15 cellular contexts compared by ENCODE assay signal in the genomic region with DNA sequence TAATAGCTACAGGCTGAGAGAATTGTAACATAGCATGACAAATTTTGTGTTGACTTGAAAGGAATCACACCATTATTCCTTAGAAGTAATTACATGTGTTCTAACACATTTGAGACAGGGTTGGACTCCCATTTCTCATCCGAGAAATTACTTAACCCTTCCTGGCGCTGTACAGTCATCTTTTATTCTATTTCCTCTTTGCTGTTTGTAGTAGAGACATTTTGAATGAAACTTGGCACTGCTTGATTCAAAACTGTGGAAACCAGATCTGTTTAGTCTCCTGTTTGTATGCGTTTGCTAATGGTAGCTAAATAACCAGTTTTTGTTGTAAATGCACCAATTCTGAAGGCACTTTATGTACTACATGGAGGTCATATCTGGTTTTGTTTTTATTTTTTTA.
DNase-seq lines count a peak whose midpoint lies in the region; ATAC-seq, FAIRE-seq and TF ChIP-seq lines count a peak whose summit lies in the region.
"Had no signal": no experiment of that assay in that cellular context is flagged by ENCODE, and none has a peak within 500 bp of the region (broad histone marks: within the 10 kb centered on the region; RNA-seq: fewer than 3 reads in every experiment).

No MANE protein-coding gene starts in this region.

- no peaks in the 10 kb centered on the region for H3K36me3 Mint-ChIP-seq in T-helper 17 cell (ENCODE audit: low read depth)
- H3K36me3 Mint-ChIP-seq in activated CD8-positive, alpha-beta T cell treated with anti-CD3 and anti-CD28 coated beads for 36 hours (ENCODE audit: low read depth): no peaks in the 10 kb centered on the region
- H3K36me3 Mint-ChIP-seq: CD8-positive, alpha-beta memory T cell had no signal

- no peak for DNase-seq in D721Med (ENCODE audit: insufficient read length, low spot score)
- DNase-seq in T-helper 17 cell: no peak
- DNase-seq in dermis microvascular lymphatic vessel endothelial cell (ENCODE audit: low read depth in 2 of 2): peak; percentile 67 to 86
- DNase-seq in pulmonary artery endothelial cell (ENCODE audit: low read depth, low spot score): peak; percentile 64
- no peak for DNase-seq in activated CD8-positive, alpha-beta T cell treated with anti-CD3 and anti-CD28 coated beads for 36 hours
- DNase-seq in small intestine: no peak
- no peak for DNase-seq in mucosa of descending colon
- DNase-seq: BE2C; Caco-2; CD8-positive, alpha-beta memory T cell; GM23248; IMR-90 had no signal

- H3K4me1 ChIP-seq in small intestine (ENCODE audit: control insufficient read depth in 2 of 2, insufficient read depth in 1 of 2, low read depth in 1 of 2, low read length in 1 of 2): no peaks in the 10 kb centered on the region
- no peaks in the 10 kb centered on the region for H3K4me1 ChIP-seq in mucosa of descending colon (ENCODE audit: low read depth)
- H3K4me1 ChIP-seq: BE2C, Caco-2 had no signal

- H3K4me3 Mint-ChIP-seq in T-helper 17 cell: no peak overlapping the region
- H3K4me3 Mint-ChIP-seq in activated CD8-positive, alpha-beta T cell treated with anti-CD3 and anti-CD28 coated beads for 36 hours: no peak overlapping the region
- H3K4me3 Mint-ChIP-seq: CD8-positive, alpha-beta memory T cell had no signal

- H3K9me3 Mint-ChIP-seq in activated CD8-positive, alpha-beta T cell treated with anti-CD3 and anti-CD28 coated beads for 36 hours: no peaks in the 10 kb centered on the region
- H3K9me3 Mint-ChIP-seq: CD8-positive, alpha-beta memory T cell had no signal

- FAIRE-seq in D721Med (lab: Jason Lieb, UNC): peak; percentile 99
- no peak for FAIRE-seq in small intestine (lab: Jason Lieb, UNC)
- FAIRE-seq: A549, GM18507, H54 had no signal

- peak overlapping the region; percentile 83 for H3K27ac Mint-ChIP-seq in T-helper 17 cell
- H3K27ac Mint-ChIP-seq in activated CD8-positive, alpha-beta T cell treated with anti-CD3 and anti-CD28 coated beads for 36 hours: no peak overlapping the region

- WGBS in small intestine, 3 donors: 90 to 97% (median 90%) methylated on average over 3 of the region's 3 CpGs

- H3K4me1 Mint-ChIP-seq in T-helper 17 cell: peaks cover 26% of the 10 kb centered on the region
- peaks cover 8% of the 10 kb centered on the region for H3K4me1 Mint-ChIP-seq in activated CD8-positive, alpha-beta T cell treated with anti-CD3 and anti-CD28 coated beads for 36 hours (ENCODE audit: low read depth)

- CTCF ChIA-PET in activated CD8-positive, alpha-beta T cell treated with anti-CD3 and anti-CD28 coated beads for 36 hours (lab: Charles Lee): interaction anchor here (0.7 to 2.0 kb wide), 2 partner anchors 367 kb away, joined by 3 to 5 read pairs; no protein-coding TSS in a partner anchor

- TF ChIP-seq CTCF in D721Med (IDR thresholded peaks at IDR 0.05; ENCODE audit: insufficient read depth, missing control alignments) (no peak), mucosa of descending colon (IDR thresholded peaks at IDR 0.05) (no peak)
- TF ChIP-seq CTCF in activated CD8-positive, alpha-beta T cell treated with anti-CD3 and anti-CD28 coated beads for 36 hours (IDR thresholded peaks at IDR 0.05): no peak

- intact Hi-C loops in activated CD8-positive, alpha-beta T cell treated with anti-CD3 and anti-CD28 coated beads for 36 hours (cut with micrococcal nuclease): no loop called here
- intact Hi-C loops in mucosa of descending colon (cut with DNase I, micrococcal nuclease): no loop called here

- no peaks in the 10 kb centered on the region for H3K27me3 ChIP-seq in small intestine (ENCODE audit: control insufficient read depth in 2 of 2, insufficient read depth in 2 of 2, low read length in 2 of 2)
- H3K27me3 ChIP-seq: BE2C had no signal

- H3K36me3 ChIP-seq in small intestine (ENCODE audit: control insufficient read depth in 2 of 2, insufficient read depth in 2 of 2, low read length in 2 of 2) (peaks cover 4 to 11% of the 10 kb centered on the region in 2 donors), mucosa of descending colon (ENCODE audit: low read depth) (no peaks in the 10 kb centered on the region)
- H3K36me3 ChIP-seq: BE2C had no signal

- POLR2A ChIA-PET in activated CD8-positive, alpha-beta T cell treated with anti-CD3 and anti-CD28 coated beads for 36 hours (lab: Charles Lee): no interaction called here

- no peak overlapping the region for H3K27ac ChIP-seq in small intestine (ENCODE audit: low read depth in 1 of 2, low read length in 1 of 2)
- H3K27ac ChIP-seq: A549, GM23248 had no signal

- no peaks in the 10 kb centered on the region for H3K9me3 ChIP-seq in T-helper 17 cell (ENCODE audit: control insufficient read depth, low read length, poor library complexity, severe bottlenecking)
- H3K9me3 ChIP-seq in small intestine (ENCODE audit: control insufficient read depth, low read depth): no peaks in the 10 kb centered on the region
- no peaks in the 10 kb centered on the region for H3K9me3 ChIP-seq in mucosa of descending colon
- H3K9me3 ChIP-seq: A549, BE2C, Caco-2 had no signal

- H3K4me3 ChIP-seq in small intestine (ENCODE audit: low read depth in 1 of 2, low read length in 2 of 2): no peak overlapping the region
- H3K4me3 ChIP-seq in mucosa of descending colon: no peak overlapping the region
- H3K4me3 ChIP-seq: A549, GM23248 had no signal

- H3K27me3 Mint-ChIP-seq in T-helper 17 cell: peaks cover 4% of the 10 kb centered on the region
- no peaks in the 10 kb centered on the region for H3K27me3 Mint-ChIP-seq in activated CD8-positive, alpha-beta T cell treated with anti-CD3 and anti-CD28 coated beads for 36 hours

- no peak for ATAC-seq in T-helper 17 cell
- ATAC-seq in activated CD8-positive, alpha-beta T cell treated with anti-CD3 and anti-CD28 coated beads for 36 hours: no peak
- no peak for ATAC-seq in mucosa of descending colon
- ATAC-seq: A549 had no signal

Comparison
In these comparisons a context has a peak if more than half of its experiments do, and no peak if none do; other contexts are left out.
1. DNase-seq: peak in dermis microvascular lymphatic vessel endothelial cell (2 of 2) and pulmonary artery endothelial cell (single experiment); none in D721Med (single experiment), T-helper 17 cell (0 of 3), activated CD8-positive, alpha-beta T cell treated with anti-CD3 and anti-CD28 coated beads for 36 hours (single experiment), small intestine (single experiment) and mucosa of descending colon (0 of 3).